ENCODE assay signal across 8 cellular contexts in genomic region chr3:184361932-184362667, GRCh38. TPM values are rescaled to one million over a fixed set of nuclear protein-coding genes. Genes with fewer than 3 reads are reported as not detected.
A peak's percentile ranks its signal among the peaks of the same experiment; 100 is the strongest.
DNase-seq lines count a peak whose midpoint lies in the region; ATAC-seq, FAIRE-seq and TF ChIP-seq lines count a peak whose summit lies in the region.

No MANE protein-coding gene starts in this region.

- ATAC-seq in left ventricle myocardium superior = peak; percentile 51
- ATAC-seq in psoas muscle = peak; percentile 42 to 52 (median 48)
- ATAC-seq in GM21576 (IDR thresholded peaks at IDR 0.05; ENCODE audit: unreplicated experiment) = no peak

- H3K27ac ChIP-seq in adrenal gland = peak overlapping the region; percentile 80 to 100 (median 97)
- peak overlapping the region; percentile 98 for H3K27ac ChIP-seq in psoas muscle

- in situ Hi-C loops in ACHN (cut with HindIII; ENCODE audit: low pct_ligation_motif_present, low pct_unique_long_range_greater_than_20kb, low sequenced_read_pairs) = loop anchor here (25.0 kb wide), 1 partner anchor 175 kb away; no protein-coding TSS in a partner anchor

- H3K4me1 ChIP-seq in adrenal gland (replicated peaks in 1 of 2) = peaks cover 13 to 41% of the 10 kb centered on the region in 2 donors
- H3K4me1 ChIP-seq in psoas muscle = peaks cover 11% of the 10 kb centered on the region

- TF ChIP-seq POLR2A in adrenal gland (IDR thresholded peaks at IDR 0.05) = peak; percentile 60 to 68

- WGBS in adrenal gland, 4 donors = 0 to 1% (median 0%) methylated on average over 15 to 38 of the region's 38 CpGs
- WGBS in psoas muscle, 3 donors = 0 to 1% (median 0%) methylated on average over 33 to 38 of the region's 38 CpGs

- intact Hi-C loops in adrenal gland (cut with DNase I) (no loop called here), left ventricle myocardium superior (cut with micrococcal nuclease) (no loop called here), psoas muscle (cut with DNase I) (no loop called here)

- FAIRE-seq in GM18507 (lab: Jason Lieb, UNC) = no peak

- H3K9me3 ChIP-seq in adrenal gland (replicated peaks in 1 of 3) = no peaks in the 10 kb centered on the region
- no peaks in the 10 kb centered on the region for H3K9me3 ChIP-seq in psoas muscle

- H3K36me3 ChIP-seq in adrenal gland (replicated peaks in 1 of 2) (peaks cover 0 to 29% of the 10 kb centered on the region in 2 donors), psoas muscle (ENCODE audit: insufficient read depth in 1 of 2, low read depth in 1 of 2) (peaks cover 2 to 23% of the 10 kb centered on the region in 2 donors)

- H3K4me3 ChIP-seq in adrenal gland (peak overlapping the region; percentile 49 to 88 (median 76)), psoas muscle (peak overlapping the region; percentile 96)

- H3K27me3 ChIP-seq in adrenal gland (no peaks in the 10 kb centered on the region), psoas muscle (ENCODE audit: insufficient read depth in 3 of 3, low read length in 2 of 3) (no peaks in the 10 kb centered on the region)

- TF ChIP-seq CTCF in adrenal gland (IDR thresholded peaks at IDR 0.05) (no peak), psoas muscle (IDR thresholded peaks at IDR 0.05) (no peak)

- DNase-seq in ACHN = peak; percentile 73
- peak; percentile 22 for DNase-seq in GM18507 (ENCODE audit: extremely low spot score, insufficient read length, low read depth)
- DNase-seq in HUDEP-2 (lab: John Stamatoyannopoulos, UW; ENCODE audit: unreplicated experiment in 76 of 76) = peak in 70 of 76 experiments; percentile 13 to 79 (median 62)
- DNase-seq in RPMI8226 = peak; percentile 63
- DNase-seq in adrenal gland = peak; percentile 65 to 91 (median 83)
- DNase-seq in left ventricle myocardium superior = peak; percentile 77
- peak; percentile 71 to 73 for DNase-seq in psoas muscle

RNA-seq across cellular contexts. Expression of gene POLR2H, which starts 0.6 kb away (rescaled TPM):
- total RNA-seq in adrenal gland (100 to 1,000 TPM in 1 of 8 donors, 10 to 100 TPM in 7; 63.1 to 101 (median 71.1) TPM), left ventricle myocardium superior (26.0 TPM), psoas muscle (10 to 100 TPM; 21.2 to 33.2 (median 28.6) TPM)
- polyA plus RNA-seq in adrenal gland (100 to 1,000 TPM in 2 of 3 donors, 10 to 100 TPM in 1; 87.7 to 199 (median 194) TPM), psoas muscle (100 to 1,000 TPM in 1 of 3 donors, 10 to 100 TPM in 2; 41.6 to 117 (median 62.8) TPM)

RNA-seq across cellular contexts. Expression of gene CLCN2, which starts 0.7 kb away (rescaled TPM):
- 10 to 100 TPM in 5 of 8 donors, 1 to 10 TPM in 3; 7.5 to 24.4 (median 14.9) TPM for total RNA-seq in adrenal gland
- polyA plus RNA-seq in adrenal gland = 10 to 100 TPM; 11.4 to 27.8 (median 22.3) TPM
- total RNA-seq in left ventricle myocardium superior = 3.6 TPM
- total RNA-seq in psoas muscle = 1 to 10 TPM in 3 of 4 donors, under 1 TPM in 1; 0.64 to 2.3 (median 1.4) TPM
- 1 to 10 TPM; 1.2 to 2.8 (median 2.0) TPM for polyA plus RNA-seq in psoas muscle

RNA-seq across cellular contexts. Expression of gene THPO, which starts 15.9 kb away (rescaled TPM):
- 1 to 10 TPM in 3 of 8 donors, under 1 TPM in 2, not detected in 3; 0.60 to 5.3 (median 2.5) TPM for total RNA-seq in adrenal gland
- polyA plus RNA-seq in adrenal gland = 1 to 10 TPM in 2 of 3 donors, under 1 TPM in 1; 0.82 to 4.4 (median 2.2) TPM
- total RNA-seq in left ventricle myocardium superior = 0.37 TPM
- total RNA-seq in psoas muscle = 1 to 10 TPM in 2 of 4 donors, under 1 TPM in 2; 0.79 to 3.0 (median 1.3) TPM
- polyA plus RNA-seq in psoas muscle = 1 to 10 TPM in 1 of 3 donors, under 1 TPM in 2; 0.49 to 1.2 (median 0.55) TPM

RNA-seq across cellular contexts. Expression of gene CHRD, which starts 17.8 kb away (rescaled TPM):
- total RNA-seq in adrenal gland = 100 to 1,000 TPM in 1 of 8 donors, 10 to 100 TPM in 6, 1 to 10 TPM in 1; 4.8 to 101 (median 23.7) TPM
- polyA plus RNA-seq in adrenal gland = 10 to 100 TPM in 2 of 3 donors, 1 to 10 TPM in 1; 1.9 to 51.0 (median 41.2) TPM
- total RNA-seq in left ventricle myocardium superior = 4.6 TPM
- 10 to 100 TPM in 1 of 4 donors, 1 to 10 TPM in 3; 4.1 to 10.5 (median 6.3) TPM for total RNA-seq in psoas muscle
- 1 to 10 TPM; 2.5 to 5.2 (median 5.1) TPM for polyA plus RNA-seq in psoas muscle

RNA-seq across cellular contexts. Expression of gene FAM131A, which starts 24.7 kb away (rescaled TPM):
- total RNA-seq in adrenal gland (10 to 100 TPM; 16.4 to 42.4 (median 33.7) TPM), left ventricle myocardium superior (41.0 TPM), psoas muscle (10 to 100 TPM; 12.6 to 20.3 (median 13.9) TPM)
- polyA plus RNA-seq in adrenal gland (10 to 100 TPM; 13.3 to 43.0 (median 39.4) TPM), psoas muscle (10 to 100 TPM; 12.9 to 26.8 (median 20.2) TPM)

Comparison
In these comparisons a context has a peak if more than half of its experiments do, and no peak if none do; other contexts are left out.
1. DNase-seq: peak in every context shown above with its lines; median percentile 83 in adrenal gland; 77 in left ventricle myocardium superior; 73 in ACHN; 72 in psoas muscle; 63 in RPMI8226; 62 in HUDEP-2; 22 in GM18507.